Comparison of ENCODE assay signal across 13 cellular contexts in genomic region chr4:90842960-90843359, GRCh38.
DNase-seq lines count a peak whose midpoint lies in the region; ATAC-seq and TF ChIP-seq lines count a peak whose summit lies in the region.
"Had no signal": no experiment of that assay in that cellular context is flagged by ENCODE, and none has a peak within 500 bp of the region (broad histone marks: within the 10 kb centered on the region; RNA-seq: fewer than 3 reads in every experiment).

No MANE protein-coding gene starts in this region.

- ATAC-seq in GM18505 (IDR thresholded peaks at IDR 0.05; ENCODE audit: unreplicated experiment) = peak; percentile 95
- peak; percentile 99 for ATAC-seq in GM21447 (IDR thresholded peaks at IDR 0.05; ENCODE audit: unreplicated experiment)
- ATAC-seq in HG03097 (IDR thresholded peaks at IDR 0.05; ENCODE audit: low FRiP score, unreplicated experiment) = peak; percentile 99
- ATAC-seq in activated naive CD4-positive, alpha-beta T cell treated with anti-CD3 and anti-CD28 coated beads, Interleukin-2, amount 50 U/mL, for 72 hours = no peak

- H3K36me3 Mint-ChIP-seq in activated naive CD4-positive, alpha-beta T cell treated with anti-CD3 and anti-CD28 coated beads, Interleukin-2, amount 50 U/mL, for 72 hours = no peaks in the 10 kb centered on the region

- no peak for TF ChIP-seq POLR2A in GM18505 (IDR thresholded peaks at IDR 0.05; ENCODE audit: borderline replicate concordance, extremely low read depth, insufficient read depth, insufficient read length)

- H3K27ac ChIP-seq in epithelial cell of prostate = no peak overlapping the region
- H3K27ac ChIP-seq: brain microvascular endothelial cell, suprapubic skin had no signal

- H3K27ac Mint-ChIP-seq in activated naive CD4-positive, alpha-beta T cell treated with anti-CD3 and anti-CD28 coated beads, Interleukin-2, amount 50 U/mL, for 72 hours = no peak overlapping the region

- DNase-seq in epithelial cell of prostate (ENCODE audit: low read depth, low spot score) (peak; percentile 33), NCI-H226 (no peak), cortex of kidney (lab: John Stamatoyannopoulos, UW) (no peak)
- no peak for DNase-seq in activated naive CD4-positive, alpha-beta T cell treated with anti-CD3 and anti-CD28 coated beads, Interleukin-2, amount 50 U/mL, for 72 hours (ENCODE audit: low spot score in 2 of 2)
- DNase-seq in stimulated activated CD4-positive, alpha-beta T cell treated with anti-CD3 and anti-CD28 coated beads, Interleukin-12 subunit alpha, Interleukin-12 subunit beta, amount 100 ng/mL, for 4 hours = no peak
- DNase-seq: activated CD8-positive, alpha-beta memory T cell treated with anti-CD3 and anti-CD28 coated beads, Interleukin-2, amount 50 U/mL, for 48 hours; BE2C; brain microvascular endothelial cell; IMR-90 had no signal

- peaks cover 0 to 8% of the 10 kb centered on the region in 2 donors for H3K9me3 Mint-ChIP-seq in activated naive CD4-positive, alpha-beta T cell treated with anti-CD3 and anti-CD28 coated beads, Interleukin-2, amount 50 U/mL, for 72 hours

Comparison
In these comparisons a context has a peak if more than half of its experiments do, and no peak if none do; other contexts are left out.
1. ATAC-seq: peak in GM18505 (single experiment), GM21447 (single experiment) and HG03097 (single experiment); none in activated naive CD4-positive, alpha-beta T cell treated with anti-CD3 and anti-CD28 coated beads, Interleukin-2, amount 50 U/mL, for 72 hours (0 of 2).